Comparison of ENCODE assay signal across 9 cellular contexts in genomic region chr10:71244638-71245419, GRCh38. TPM values are rescaled to one million over a fixed set of nuclear protein-coding genes. Genes with fewer than 3 reads are reported as not detected.
DNase-seq lines count a peak whose midpoint lies in the region; ATAC-seq and TF ChIP-seq lines count a peak whose summit lies in the region.
"Had no signal": no experiment of that assay in that cellular context is flagged by ENCODE, and none has a peak within 500 bp of the region (broad histone marks: within the 10 kb centered on the region; RNA-seq: fewer than 3 reads in every experiment).

No MANE protein-coding gene starts in this region.

- H3K9me3 ChIP-seq in MG63 = no peaks in the 10 kb centered on the region
- no peaks in the 10 kb centered on the region for H3K9me3 ChIP-seq in muscle layer of duodenum (ENCODE audit: control insufficient read depth in 1 of 2, low read length in 2 of 2)

- H3K4me1 ChIP-seq in ACC112 (ENCODE audit: control insufficient read depth, insufficient read depth, low read length, unreplicated experiment) (peaks cover 32% of the 10 kb centered on the region), muscle layer of duodenum (ENCODE audit: control insufficient read depth in 1 of 2, insufficient read depth in 2 of 2, low read length in 2 of 2) (peaks cover 11 to 24% of the 10 kb centered on the region in 2 donors)

- H3K36me3 ChIP-seq in ACC112 (ENCODE audit: insufficient read depth, low read length) (no peaks in the 10 kb centered on the region), MG63 (no peaks in the 10 kb centered on the region), muscle layer of duodenum (ENCODE audit: control insufficient read depth in 1 of 2, insufficient read depth in 2 of 2, low read length in 2 of 2) (no peaks in the 10 kb centered on the region)

- peak overlapping the region; percentile 49 for H3K4me3 ChIP-seq in ACC112 (ENCODE audit: low read depth, low read length)
- peak overlapping the region; percentile 25 for H3K4me3 ChIP-seq in MG63
- H3K4me3 ChIP-seq in muscle layer of duodenum (ENCODE audit: low read depth in 1 of 2, low read length in 2 of 2) = peak overlapping the region in 1 of 2 donors; percentile 41

- H3K27me3 ChIP-seq in ACC112 (ENCODE audit: insufficient read depth, low read length) = no peaks in the 10 kb centered on the region
- no peaks in the 10 kb centered on the region for H3K27me3 ChIP-seq in MG63
- H3K27me3 ChIP-seq in muscle layer of duodenum (ENCODE audit: low read depth, low read length) = no peaks in the 10 kb centered on the region

- CTCF ChIA-PET in Calu3 (lab: Charles Lee) = no interaction called here

- ATAC-seq in HG03342 (IDR thresholded peaks at IDR 0.05; ENCODE audit: unreplicated experiment) = no peak
- ATAC-seq in activated naive CD4-positive, alpha-beta T cell treated with anti-CD3 and anti-CD28 coated beads, Interleukin-2, amount 50 U/mL, for 72 hours = no peak

- no peak overlapping the region for H2AFZ ChIP-seq in ACC112 (ENCODE audit: low read length, unreplicated experiment)

- TF ChIP-seq CTCF in endothelial cell (IDR thresholded peaks at IDR 0.05; ENCODE audit: unreplicated experiment) = no peak
- TF ChIP-seq CTCF in Calu3 (IDR thresholded peaks at IDR 0.05; ENCODE audit: unreplicated experiment) = no peak

- H3K4me3 Mint-ChIP-seq in endothelial cell (ENCODE audit: unreplicated experiment) = peak overlapping the region; percentile 81
- no peak overlapping the region for H3K4me3 Mint-ChIP-seq in Calu3 (ENCODE audit: low read depth, unreplicated experiment)

- peak overlapping the region; percentile 71 for H3K27ac ChIP-seq in ACC112 (ENCODE audit: low read depth, low read length)
- peak overlapping the region; percentile 18 for H3K27ac ChIP-seq in muscle layer of duodenum (ENCODE audit: low read length)

- peak; percentile 93 for DNase-seq in MG63
- no peak for DNase-seq in endothelial cell (ENCODE audit: low spot score)
- no peak for DNase-seq in Calu3
- DNase-seq in effector CD4-positive, alpha-beta T cell = no peak
- no peak for DNase-seq in activated naive CD4-positive, alpha-beta T cell treated with anti-CD3 and anti-CD28 coated beads, Interleukin-2, amount 50 U/mL, for 72 hours (ENCODE audit: low spot score in 2 of 2)
- DNase-seq: NCI-H2107 had no signal

- BruUV-seq in Calu3 (replicated peaks; lab: Mats Ljungman, UMichigan) = no TSS peak

- peaks cover 7% of the 10 kb centered on the region for H3K36me3 Mint-ChIP-seq in endothelial cell (ENCODE audit: low read depth, unreplicated experiment)
- H3K36me3 Mint-ChIP-seq in Calu3 (ENCODE audit: insufficient read depth, unreplicated experiment) = no peaks in the 10 kb centered on the region
- H3K36me3 Mint-ChIP-seq in activated naive CD4-positive, alpha-beta T cell treated with anti-CD3 and anti-CD28 coated beads, Interleukin-2, amount 50 U/mL, for 72 hours = no peaks in the 10 kb centered on the region

- H3K9me3 Mint-ChIP-seq in endothelial cell (ENCODE audit: unreplicated experiment) (no peaks in the 10 kb centered on the region), Calu3 (ENCODE audit: low read depth, unreplicated experiment) (no peaks in the 10 kb centered on the region)
- no peaks in the 10 kb centered on the region for H3K9me3 Mint-ChIP-seq in activated naive CD4-positive, alpha-beta T cell treated with anti-CD3 and anti-CD28 coated beads, Interleukin-2, amount 50 U/mL, for 72 hours

- H3K4me1 Mint-ChIP-seq in endothelial cell (ENCODE audit: unreplicated experiment) (peaks cover 83% of the 10 kb centered on the region), Calu3 (ENCODE audit: low read depth, unreplicated experiment) (peaks cover 14% of the 10 kb centered on the region)

- H3K79me2 ChIP-seq in ACC112 (ENCODE audit: control insufficient read depth, insufficient read depth, low read length, unreplicated experiment) = no peaks in the 10 kb centered on the region

- peaks cover 23% of the 10 kb centered on the region for H3K27me3 Mint-ChIP-seq in endothelial cell (ENCODE audit: unreplicated experiment)
- H3K27me3 Mint-ChIP-seq in Calu3 (ENCODE audit: unreplicated experiment) = peaks cover 11% of the 10 kb centered on the region

- H3K27ac Mint-ChIP-seq in endothelial cell (ENCODE audit: unreplicated experiment) = peak overlapping the region; percentile 81
- H3K27ac Mint-ChIP-seq in Calu3 (ENCODE audit: unreplicated experiment) = no peak overlapping the region
- no peak overlapping the region for H3K27ac Mint-ChIP-seq in activated naive CD4-positive, alpha-beta T cell treated with anti-CD3 and anti-CD28 coated beads, Interleukin-2, amount 50 U/mL, for 72 hours

- intact Hi-C loops in Calu3 (cut with micrococcal nuclease; ENCODE audit: unreplicated experiment) = no loop called here

RNA-seq across cellular contexts. Expression of gene UNC5B, which starts 32.5 kb away (rescaled TPM):
- total RNA-seq in MG63 (2014; rRNA removed; shearing (Covaris generic); ENCODE audit: low replicate concordance) = 8.0 and 11.4 TPM in 2 replicates
- 231 TPM for total RNA-seq in endothelial cell (ENCODE audit: unreplicated experiment)
- 0.07 and 0.39 TPM in 2 replicates for total RNA-seq in Calu3 (2022)
- not detected for total RNA-seq in activated naive CD4-positive, alpha-beta T cell treated with anti-CD3 and anti-CD28 coated beads, Interleukin-2, amount 50 U/mL, for 72 hours

Comparison
In these comparisons a context has a peak if more than half of its experiments do, and no peak if none do; other contexts are left out.
1. RNA of gene UNC5B, which starts 32.5 kb away (total RNA-seq): 231 TPM in endothelial cell (single experiment); 8.0 to 11.4 TPM in MG63, 0.07 to 0.39 TPM in Calu3 and not detected in activated naive CD4-positive, alpha-beta T cell treated with anti-CD3 and anti-CD28 coated beads, Interleukin-2, amount 50 U/mL, for 72 hours; every median in the first group is over 10 times any median in the second.